ENCODE assay signal across 25 cellular contexts in the genomic region with DNA sequence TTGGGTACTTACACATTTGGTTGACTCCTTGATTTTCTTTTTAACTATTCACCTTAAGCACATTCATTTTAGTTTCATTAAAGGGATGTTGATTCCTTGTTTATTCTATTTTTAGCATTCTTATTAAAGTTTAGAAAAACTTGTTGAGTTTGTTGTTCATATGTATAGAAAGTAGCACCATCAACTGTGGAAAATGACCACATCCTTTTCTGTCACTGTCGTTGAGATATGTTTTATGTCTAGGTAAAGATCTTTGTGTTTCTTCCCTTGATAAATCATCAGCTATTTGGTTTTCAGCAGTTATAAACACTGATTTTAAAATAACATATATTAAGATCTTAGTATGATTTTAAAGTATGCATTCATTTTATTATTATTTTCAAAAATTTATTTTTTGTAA.
"Had no signal": no experiment of that assay in that cellular context is flagged by ENCODE, and none has a peak within 500 bp of the region (broad histone marks: within the 10 kb centered on the region; RNA-seq: fewer than 3 reads in every experiment).

No MANE protein-coding gene starts in this region.

- DNase-seq: activated CD4-positive, alpha-beta memory T cell treated with anti-CD3 and anti-CD28 coated beads for 36 hours; activated CD4-positive, alpha-beta T cell treated with anti-CD3 and anti-CD28 coated beads for 36 hours; activated CD4-positive, alpha-beta T cell treated with anti-CD3 and anti-CD28 coated beads, Interleukin-2, amount 10 ng/mL, durations not matched to agents 24 days and 14 days; activated CD4-positive, CD25-positive, alpha-beta regulatory T cell; activated CD4-positive, CD25-positive, alpha-beta regulatory T cell treated with anti-CD3 and anti-CD28 coated beads, Interleukin-2, amount 50 U/mL, for 72 hours; activated CD8-positive, alpha-beta T cell treated with anti-CD3 and anti-CD28 coated beads, Interleukin-2, amount 10 ng/mL, durations not matched to agents 7 days and 5 days; activated gamma-delta T cell; activated naive CD4-positive, alpha-beta T cell; activated naive CD4-positive, alpha-beta T cell treated with anti-CD3 and anti-CD28 coated beads, Interleukin-2, amount 10 ng/mL, durations not matched to agents 7 days and 5 days; activated naive CD8-positive, alpha-beta T cell treated with anti-CD3 and anti-CD28 coated beads, Interleukin-2, amount 10 ng/mL, durations not matched to agents 7 days and 5 days; activated T-cell treated with anti-CD3 and anti-CD28 coated beads, Interleukin-2, amount 50 U/mL, for 4 hours; central memory CD4-positive, alpha-beta T cell; cortex of kidney; dermis blood vessel endothelial cell; effector CD8-positive, alpha-beta T cell; foreskin fibroblast; head of caudate nucleus had no signal

- H3K27me3 ChIP-seq: ascending aorta, breast epithelium, cardiac muscle cell had no signal

- ATAC-seq: activated CD4-positive, alpha-beta T cell treated with anti-CD3 and anti-CD28 coated beads for 36 hours; activated CD8-positive, alpha-beta T cell treated with anti-CD3 and anti-CD28 coated beads, Interleukin-2, amount 10 ng/mL, durations not matched to agents 7 days and 5 days; activated naive CD4-positive, alpha-beta T cell treated with anti-CD3 and anti-CD28 coated beads, Interleukin-2, amount 50 U/mL, for 72 hours; activated T-cell treated with anti-CD3 and anti-CD28 coated beads, Interleukin-2, amount 50 U/mL, for 4 hours had no signal

- H3K4me1 ChIP-seq: ascending aorta, breast epithelium had no signal

- FAIRE-seq: endometrium, endothelial cell of umbilical vein had no signal

- H3K27ac Mint-ChIP-seq: activated CD4-positive, alpha-beta memory T cell treated with anti-CD3 and anti-CD28 coated beads for 36 hours; activated CD4-positive, alpha-beta T cell treated with anti-CD3 and anti-CD28 coated beads for 36 hours; activated CD4-positive, alpha-beta T cell treated with anti-CD3 and anti-CD28 coated beads, Interleukin-2, amount 10 ng/mL, durations not matched to agents 24 days and 14 days; activated CD8-positive, alpha-beta T cell treated with anti-CD3 and anti-CD28 coated beads, Interleukin-2, amount 10 ng/mL, durations not matched to agents 7 days and 5 days; activated naive CD4-positive, alpha-beta T cell treated with anti-CD3 and anti-CD28 coated beads, Interleukin-2, amount 10 ng/mL, durations not matched to agents 7 days and 5 days; activated naive CD4-positive, alpha-beta T cell treated with anti-CD3 and anti-CD28 coated beads, Interleukin-2, amount 50 U/mL, for 72 hours; activated naive CD8-positive, alpha-beta T cell treated with anti-CD3 and anti-CD28 coated beads, Interleukin-2, amount 10 ng/mL, durations not matched to agents 7 days and 5 days; brain had no signal

- H3K27ac ChIP-seq: ascending aorta, breast epithelium, cardiac muscle cell, epithelial cell of prostate had no signal

- H3K36me3 ChIP-seq: breast epithelium had no signal

- H3K4me3 ChIP-seq: ascending aorta, breast epithelium, cardiac muscle cell had no signal

- H3K4me3 Mint-ChIP-seq: activated CD4-positive, alpha-beta memory T cell treated with anti-CD3 and anti-CD28 coated beads for 36 hours; activated CD4-positive, alpha-beta T cell treated with anti-CD3 and anti-CD28 coated beads for 36 hours; activated CD4-positive, alpha-beta T cell treated with anti-CD3 and anti-CD28 coated beads, Interleukin-2, amount 10 ng/mL, durations not matched to agents 24 days and 14 days; activated CD8-positive, alpha-beta T cell treated with anti-CD3 and anti-CD28 coated beads, Interleukin-2, amount 10 ng/mL, durations not matched to agents 7 days and 5 days; activated naive CD4-positive, alpha-beta T cell treated with anti-CD3 and anti-CD28 coated beads, Interleukin-2, amount 10 ng/mL, durations not matched to agents 7 days and 5 days; activated naive CD8-positive, alpha-beta T cell treated with anti-CD3 and anti-CD28 coated beads, Interleukin-2, amount 10 ng/mL, durations not matched to agents 7 days and 5 days; activated T-cell treated with anti-CD3 and anti-CD28 coated beads, Interleukin-2, amount 50 U/mL, for 4 hours; brain had no signal

- H3K9me3 Mint-ChIP-seq: activated CD4-positive, alpha-beta memory T cell treated with anti-CD3 and anti-CD28 coated beads for 36 hours had no signal

- H3K27me3 Mint-ChIP-seq: activated CD4-positive, alpha-beta memory T cell treated with anti-CD3 and anti-CD28 coated beads for 36 hours; activated CD4-positive, alpha-beta T cell treated with anti-CD3 and anti-CD28 coated beads for 36 hours; activated CD4-positive, alpha-beta T cell treated with anti-CD3 and anti-CD28 coated beads, Interleukin-2, amount 10 ng/mL, durations not matched to agents 24 days and 14 days; activated naive CD4-positive, alpha-beta T cell treated with anti-CD3 and anti-CD28 coated beads, Interleukin-2, amount 10 ng/mL, durations not matched to agents 7 days and 5 days; activated naive CD8-positive, alpha-beta T cell treated with anti-CD3 and anti-CD28 coated beads, Interleukin-2, amount 10 ng/mL, durations not matched to agents 7 days and 5 days had no signal

- H3K9me3 ChIP-seq: ascending aorta, breast epithelium had no signal
